In the genomic region with DNA sequence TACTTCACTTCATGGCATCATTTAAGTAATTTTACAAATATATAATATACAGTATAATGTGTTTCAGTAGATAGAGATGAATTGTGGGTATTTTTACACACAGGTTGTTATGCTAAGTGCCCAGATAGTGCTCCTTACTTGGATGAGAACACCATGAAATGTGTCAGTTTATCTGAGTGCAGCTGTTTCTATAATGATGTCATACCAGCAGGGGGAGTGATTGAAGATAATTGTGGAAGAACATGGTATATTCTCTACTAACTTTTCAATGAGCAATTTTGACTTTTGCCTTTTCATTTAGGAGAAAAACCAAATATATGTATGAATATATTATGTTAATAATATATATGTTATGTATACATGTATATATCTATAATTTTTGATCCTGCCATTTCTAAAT, we compare ENCODE assay signal across 8 cellular contexts.
DNase-seq lines count a peak whose midpoint lies in the region; ATAC-seq and TF ChIP-seq lines count a peak whose summit lies in the region.

No MANE protein-coding gene starts in this region.

- H3K4me3 Mint-ChIP-seq in Calu3 (ENCODE audit: low read depth, unreplicated experiment): no peak overlapping the region

- H3K36me3 Mint-ChIP-seq in Calu3 (ENCODE audit: insufficient read depth, unreplicated experiment): no peaks in the 10 kb centered on the region

- H3K36me3 ChIP-seq in left lung: no peaks in the 10 kb centered on the region

- DNase-seq in Calu3: peak; percentile 1
- peak; percentile 26 for DNase-seq in NCI-H2171 (lab: John Stamatoyannopoulos, UW)
- peak; percentile 0 to 1 for DNase-seq in foreskin fibroblast
- DNase-seq in stimulated activated CD4-positive, alpha-beta T cell treated with anti-CD3 and anti-CD28 coated beads, Interleukin-2, amount 100 ng/mL, for 48 hours: no peak
- no peak for DNase-seq in ureter (ENCODE audit: low spot score)
- DNase-seq in left lung: no peak

- no peak overlapping the region for H3K27ac Mint-ChIP-seq in Calu3 (ENCODE audit: unreplicated experiment)

- no peak overlapping the region for H3K27ac ChIP-seq in left lung

- no peaks in the 10 kb centered on the region for H3K4me1 ChIP-seq in left lung

- no peaks in the 10 kb centered on the region for H3K27me3 Mint-ChIP-seq in Calu3 (ENCODE audit: unreplicated experiment)

- H3K4me3 ChIP-seq in foreskin fibroblast (ENCODE audit: low read depth in 1 of 2, low read length in 2 of 2) (no peak overlapping the region), left lung (no peak overlapping the region)

- no peaks in the 10 kb centered on the region for H3K4me1 Mint-ChIP-seq in Calu3 (ENCODE audit: low read depth, unreplicated experiment)

- no peaks in the 10 kb centered on the region for H3K27me3 ChIP-seq in left lung

- CTCF ChIA-PET in Calu3 (lab: Charles Lee): no interaction called here

- no peaks in the 10 kb centered on the region for H3K9me3 Mint-ChIP-seq in Calu3 (ENCODE audit: low read depth, unreplicated experiment)

- TF ChIP-seq CTCF in Calu3 (IDR thresholded peaks at IDR 0.05; ENCODE audit: unreplicated experiment): no peak
- TF ChIP-seq CTCF in foreskin fibroblast (IDR thresholded peaks at IDR 0.05; ENCODE audit: low read depth, low read length): peak; percentile 22
- peak in 1 of 2 donors; percentile 20 for TF ChIP-seq CTCF in left lung (IDR thresholded peaks at IDR 0.05)

- intact Hi-C loops in Calu3 (cut with micrococcal nuclease; ENCODE audit: unreplicated experiment): loop anchor here (10.0 kb wide), 1 partner anchor 468 kb away; no protein-coding TSS in a partner anchor
- intact Hi-C loops in left lung (cut with DNase I): no loop called here

- BruUV-seq in Calu3 (replicated peaks; lab: Mats Ljungman, UMichigan): no TSS peak

- no peaks in the 10 kb centered on the region for H3K9me3 ChIP-seq in left lung

- ATAC-seq in GM21786 (IDR thresholded peaks at IDR 0.05; ENCODE audit: unreplicated experiment): peak; percentile 87
- no peak for ATAC-seq in left lung
- no peak for ATAC-seq in HG03571 (IDR thresholded peaks at IDR 0.05; ENCODE audit: unreplicated experiment)

Comparison
In these comparisons a context has a peak if more than half of its experiments do, and no peak if none do; other contexts are left out.
1. DNase-seq: peak in Calu3 (single experiment), NCI-H2171 (single experiment) and foreskin fibroblast (2 of 2); none in stimulated activated CD4-positive, alpha-beta T cell treated with anti-CD3 and anti-CD28 coated beads, Interleukin-2, amount 100 ng/mL, for 48 hours (0 of 2), ureter (single experiment) and left lung (0 of 2).